Comparison of ENCODE assay signal across 12 cellular contexts in genomic region chr2:237529452-237530402, GRCh38. TPM values are rescaled to one million over a fixed set of nuclear protein-coding genes. Genes with fewer than 3 reads are reported as not detected.
DNase-seq lines count a peak whose midpoint lies in the region; ATAC-seq and TF ChIP-seq lines count a peak whose summit lies in the region.
"Had no signal": no experiment of that assay in that cellular context is flagged by ENCODE, and none has a peak within 500 bp of the region (broad histone marks: within the 10 kb centered on the region; RNA-seq: fewer than 3 reads in every experiment).

No MANE protein-coding gene starts in this region.

- CTCF ChIA-PET in SK-N-SH (lab: Yijun Ruan, JAX): interaction anchor here (0.8 to 2.2 kb wide), 4 partner anchors 16 to 42 kb away, joined by 3 to 12 read pairs (median 4); no protein-coding TSS in a partner anchor

- no peaks in the 10 kb centered on the region for H4K20me1 ChIP-seq in SK-N-SH (ENCODE audit: insufficient read depth)

- H3K9me3 ChIP-seq in lower lobe of right lung: no peaks in the 10 kb centered on the region
- H3K9me3 ChIP-seq in SK-N-SH: no peaks in the 10 kb centered on the region

- H3K27me3 ChIP-seq in lower lobe of right lung (ENCODE audit: low read depth) (no peaks in the 10 kb centered on the region), SK-N-SH (ENCODE audit: insufficient read depth) (no peaks in the 10 kb centered on the region)

- DNase-seq in lower lobe of right lung: no peak
- no peak for DNase-seq in activated T-cell treated with anti-CD3 and anti-CD28 coated beads, Interleukin-2, amount 50 U/mL, for 1 hour
- no peak for DNase-seq in OCI-M2 (lab: John Stamatoyannopoulos, UW; ENCODE audit: unreplicated experiment)
- no peak for DNase-seq in SK-N-SH
- DNase-seq: mesendoderm, PC-3 had no signal

- WGBS in SK-N-SH (ENCODE audit: low lambda C conversion rate): 86% methylated on average over 14 of the region's 19 CpGs

- no peak for TF ChIP-seq CTCF in lower lobe of right lung (IDR thresholded peaks at IDR 0.05)
- no peak for TF ChIP-seq CTCF in SK-N-SH (IDR thresholded peaks at IDR 0.05)

- H3K4me3 ChIP-seq in lower lobe of right lung (no peak overlapping the region), SK-N-SH (ENCODE audit: low read depth in 2 of 2, low read length in 1 of 2) (no peak overlapping the region)
- H3K4me3 ChIP-seq: smooth muscle cell had no signal

- H2AFZ ChIP-seq in SK-N-SH (ENCODE audit: low read depth): no peak overlapping the region

- H3K36me3 ChIP-seq in lower lobe of right lung: peaks cover 85% of the 10 kb centered on the region
- peaks cover 15 to 89% of the 10 kb centered on the region in 2 experiments for H3K36me3 ChIP-seq in SK-N-SH (replicated peaks in 1 of 2; ENCODE audit: control insufficient read depth in 1 of 2, insufficient read depth in 2 of 2, low read length in 1 of 2)

- H3K4me1 ChIP-seq in lower lobe of right lung: no peaks in the 10 kb centered on the region
- H3K4me1 ChIP-seq in SK-N-SH (ENCODE audit: control insufficient read depth in 1 of 2, insufficient read depth in 2 of 2, low read depth in 1 of 2, low read length in 1 of 2): peaks cover 0 to 8% of the 10 kb centered on the region in 2 experiments; a peak in 1 of 4 replicates

- H3F3A ChIP-seq in SK-N-SH (replicated peaks; ENCODE audit: insufficient read depth): peaks cover 4% of the 10 kb centered on the region

- peaks cover 7% of the 10 kb centered on the region; the same call in 1 of the 2 replicates for H3K79me2 ChIP-seq in SK-N-SH (ENCODE audit: insufficient read depth)

- H3K9me2 ChIP-seq in SK-N-SH: no peaks in the 10 kb centered on the region

- H3K4me2 ChIP-seq in SK-N-SH: no peak overlapping the region
- H3K4me2 ChIP-seq: smooth muscle cell had no signal

- peak overlapping the region; percentile 62 for H3K27ac ChIP-seq in lower lobe of right lung
- no peak overlapping the region for H3K27ac ChIP-seq in SK-N-SH (ENCODE audit: low read depth in 2 of 2, low read length in 1 of 2)

- POLR2A ChIA-PET in SK-N-SH (lab: Yijun Ruan, JAX): interaction anchor here (1.1 kb wide), 1 partner anchor 9 kb away, joined by 3 read pairs; no protein-coding TSS in a partner anchor

- ATAC-seq in GM18861 (IDR thresholded peaks at IDR 0.05; ENCODE audit: unreplicated experiment) (peak; percentile 75), GM21717 (IDR thresholded peaks at IDR 0.05; ENCODE audit: unreplicated experiment) (peak; percentile 84), HG03469 (IDR thresholded peaks at IDR 0.05; ENCODE audit: unreplicated experiment) (peak; percentile 63), lower lobe of right lung (peak; percentile 46 to 74), HG03439 (IDR thresholded peaks at IDR 0.05; ENCODE audit: unreplicated experiment) (no peak)
- ATAC-seq: PC-3 had no signal

- TF ChIP-seq RAD21 in SK-N-SH (IDR thresholded peaks at IDR 0.05; ENCODE audit: low read length): no peak

- no peak overlapping the region for H3K9ac ChIP-seq in SK-N-SH

- intact Hi-C loops in lower lobe of right lung (cut with DNase I): no loop called here

- no peak for TF ChIP-seq EP300 in SK-N-SH (IDR thresholded peaks at IDR 0.05; ENCODE audit: borderline replicate concordance in 1 of 2, low read depth in 1 of 2, low read length in 1 of 2)

TF ChIP-seq in SK-N-SH, 30 proteins besides CTCF, POLR2A, EP300 and RAD21:
- no peak for TF ChIP-seq FOXM1 (IDR thresholded peaks at IDR 0.05; ENCODE audit: low read depth)

RNA-seq across cellular contexts. Expression of gene PRLH, which starts 36.6 kb away (rescaled TPM):
- total RNA-seq in lower lobe of right lung: not detected
- not detected in 2 replicates for polyA plus RNA-seq in SK-N-SH (2012; rRNA removed)
- not detected in 2 replicates for polyA plus RNA-seq in SK-N-SH (2012; cell fraction: cytosol; rRNA removed)
- polyA plus RNA-seq in SK-N-SH (2012; cell fraction: nucleus; rRNA removed): not detected in 2 replicates
- total RNA-seq: astrocyte, PC-3, smooth muscle cell had no signal
- polyA plus RNA-seq: smooth muscle cell had no signal

RNA-seq across cellular contexts. Expression of gene MLPH, which starts 42.7 kb away (rescaled TPM):
- 394 TPM for total RNA-seq in lower lobe of right lung
- 84.8 and 93.6 TPM in 2 replicates for polyA plus RNA-seq in SK-N-SH (2012; rRNA removed)
- 37.4 and 44.7 TPM in 2 replicates for polyA plus RNA-seq in SK-N-SH (2012; cell fraction: cytosol; rRNA removed)
- 348 and 369 TPM in 2 replicates for polyA plus RNA-seq in SK-N-SH (2012; cell fraction: nucleus; rRNA removed)
